1 cellular context compared by ENCODE assay signal in genomic region chr3:97530689-97531088, GRCh38.
TF ChIP-seq lines count a peak whose summit lies in the region.

No MANE protein-coding gene starts in this region.

TF ChIP-seq in K562, 482 proteins besides CTCF, POLR2A, EP300 and RAD21 (continued from another document):
- TF ChIP-seq, protein P1, sequence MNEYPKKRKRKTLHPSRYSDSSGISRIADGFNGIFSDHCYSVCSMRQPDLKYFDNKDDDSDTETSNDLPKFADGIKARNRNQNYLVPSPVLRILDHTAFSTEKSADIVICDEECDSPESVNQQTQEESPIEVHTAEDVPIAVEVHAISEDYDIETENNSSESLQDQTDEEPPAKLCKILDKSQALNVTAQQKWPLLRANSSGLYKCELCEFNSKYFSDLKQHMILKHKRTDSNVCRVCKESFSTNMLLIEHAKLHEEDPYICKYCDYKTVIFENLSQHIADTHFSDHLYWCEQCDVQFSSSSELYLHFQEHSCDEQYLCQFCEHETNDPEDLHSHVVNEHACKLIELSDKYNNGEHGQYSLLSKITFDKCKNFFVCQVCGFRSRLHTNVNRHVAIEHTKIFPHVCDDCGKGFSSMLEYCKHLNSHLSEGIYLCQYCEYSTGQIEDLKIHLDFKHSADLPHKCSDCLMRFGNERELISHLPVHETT (CRISPR knock-in tag; conservative IDR thresholded peaks at IDR 0.05 in 1 of 2, IDR thresholded peaks at IDR 0.05 in 1 of 2) = no peak
